In the genomic region with DNA sequence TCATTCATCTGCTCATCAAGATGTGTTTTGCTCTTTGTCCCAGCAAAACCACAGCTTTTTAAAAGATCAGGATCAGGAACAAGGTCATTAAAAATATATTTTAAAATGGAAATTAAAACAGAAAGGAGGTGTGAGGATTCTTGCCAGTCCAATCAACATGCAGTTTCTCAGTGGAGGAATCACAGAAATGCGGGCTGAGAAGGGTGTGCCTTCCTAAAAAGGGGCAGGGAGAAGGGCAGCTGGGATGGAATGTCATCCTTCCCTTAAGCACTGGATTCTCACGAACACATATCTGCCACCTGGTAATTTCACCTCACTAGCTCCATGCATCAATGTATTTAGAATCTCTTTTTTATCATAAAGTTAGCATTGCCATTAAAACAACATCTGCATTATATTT, we compare ENCODE assay signal across 23 cellular contexts. TPM values are rescaled to one million over a fixed set of nuclear protein-coding genes. Genes with fewer than 3 reads are reported as not detected.
"Had no signal": no experiment of that assay in that cellular context is flagged by ENCODE, and none has a peak within 500 bp of the region (broad histone marks: within the 10 kb centered on the region; RNA-seq: fewer than 3 reads in every experiment).

No MANE protein-coding gene starts in this region.

- DNase-seq: activated CD4-positive, alpha-beta T cell treated with anti-CD3 and anti-CD28 coated beads for 1 hour; activated CD4-positive, alpha-beta T cell treated with anti-CD3 and anti-CD28 coated beads, Interleukin-2, amount 50 U/mL, for 1 hour; activated CD8-positive, alpha-beta T cell treated with anti-CD3 and anti-CD28 coated beads, Interleukin-2, amount 10 ng/mL, durations not matched to agents 7 days and 5 days; activated gamma-delta T cell; activated naive CD4-positive, alpha-beta T cell treated with anti-CD3 and anti-CD28 coated beads, Interleukin-2, amount 50 U/mL, for 16 hours; activated naive CD8-positive, alpha-beta T cell treated with anti-CD3 and anti-CD28 coated beads, Interleukin-2, amount 50 U/mL, for 24 hours; cerebellar nuclear complex; cortex of kidney; foreskin keratinocyte; glutamatergic neuron; hypothalamus; islet precursor cell; left colon; mesenchymal stem cell; mucosa of descending colon; naive thymus-derived CD8-positive, alpha-beta T cell; stimulated activated CD4-positive, alpha-beta T cell treated with anti-CD3 and anti-CD28 coated beads, Interleukin-4, amount 100 ng/mL, for 1 hour; stimulated activated naive CD4-positive, alpha-beta T cell; T-helper 1 cell had no signal

- H3K27ac ChIP-seq: foreskin keratinocyte, neural progenitor cell, thoracic aorta had no signal

- H3K36me3 ChIP-seq: neural progenitor cell, thoracic aorta had no signal

- H3K4me1 ChIP-seq: neural progenitor cell had no signal

- ATAC-seq: activated CD8-positive, alpha-beta T cell treated with anti-CD3 and anti-CD28 coated beads, Interleukin-2, amount 10 ng/mL, durations not matched to agents 7 days and 5 days; activated naive CD8-positive, alpha-beta T cell treated with anti-CD3 and anti-CD28 coated beads, Interleukin-2, amount 50 U/mL, for 24 hours; foreskin keratinocyte; left colon; mucosa of descending colon; naive thymus-derived CD8-positive, alpha-beta T cell; sciatic nerve had no signal

- H3K27me3 ChIP-seq: foreskin keratinocyte, neural progenitor cell had no signal

- H3K9me3 ChIP-seq: mucosa of descending colon, thoracic aorta had no signal

- H3K4me3 ChIP-seq: mucosa of descending colon, neural progenitor cell, thoracic aorta had no signal

RNA-seq across cellular contexts. Expression of gene ABI3BP, which starts 21.4 kb away (rescaled TPM):
- total RNA-seq: activated T-helper 1 cell treated with anti-CD3 and anti-CD28 coated beads, Interleukin-12 subunit alpha, Interleukin-12 subunit beta, Interleukin-2, Interleukin-4 antibody, amounts not matched to agents 30 ng/mL and 10 ng/mL and 1 ng/mL, durations not matched to agents 14 hours and 24 hours and 36 hours; naive thymus-derived CD8-positive, alpha-beta T cell had no signal
- polyA plus RNA-seq: naive thymus-derived CD8-positive, alpha-beta T cell had no signal
